In the genomic region with DNA sequence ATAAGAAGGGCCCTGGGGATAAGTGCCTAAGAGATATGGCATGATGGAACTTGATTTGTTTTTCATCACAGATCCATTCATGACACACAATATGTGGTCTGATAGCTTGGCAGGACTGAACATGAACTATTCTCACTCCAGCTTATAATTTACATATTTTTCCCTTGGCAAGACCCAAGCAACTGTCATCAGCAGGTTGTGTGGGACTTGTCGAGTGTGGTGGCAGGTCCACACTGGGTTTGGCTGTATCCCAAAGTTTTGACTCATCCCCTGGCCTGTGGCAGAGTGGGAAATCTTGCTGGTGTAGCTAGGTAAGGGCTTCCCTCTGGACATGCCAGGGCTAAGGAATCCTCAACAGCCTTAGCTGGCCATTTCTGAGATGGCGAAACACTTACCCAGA, we compare ENCODE assay signal across 15 cellular contexts.
DNase-seq lines count a peak whose midpoint lies in the region; ATAC-seq and TF ChIP-seq lines count a peak whose summit lies in the region.
"Had no signal": no experiment of that assay in that cellular context is flagged by ENCODE, and none has a peak within 500 bp of the region (broad histone marks: within the 10 kb centered on the region; RNA-seq: fewer than 3 reads in every experiment).

No MANE protein-coding gene starts in this region.

- H3K27me3 ChIP-seq in upper lobe of right lung, result no peaks in the 10 kb centered on the region
- H3K27me3 ChIP-seq: gastrocnemius medialis, left lung, neutrophil had no signal

- H3K4me1 ChIP-seq in upper lobe of right lung, result no peaks in the 10 kb centered on the region
- H3K4me1 ChIP-seq: gastrocnemius medialis, HAP-1, left lung had no signal

- DNase-seq in EH (ENCODE audit: low read depth), result peak; percentile 44
- DNase-seq in NCI-H2171 treated with DMSO at 0.1 percent for 48 hours (lab: John Stamatoyannopoulos, UW), result peak; percentile 84
- peak; percentile 48 to 72 for DNase-seq in cardiac fibroblast (ENCODE audit: low read depth in 2 of 2)
- DNase-seq in occipital lobe (lab: John Stamatoyannopoulos, UW), result peak; percentile 33
- no peak for DNase-seq in upper lobe of right lung
- DNase-seq in GOT3 (lab: John Stamatoyannopoulos, UW), result no peak
- no peak for DNase-seq in NCI-H774 (lab: John Stamatoyannopoulos, UW)
- no peak for DNase-seq in stimulated activated CD4-positive, alpha-beta T cell treated with anti-CD3 and anti-CD28 coated beads, Interleukin-4, amount 100 ng/mL, for 24 hours
- DNase-seq: activated T-cell treated with anti-CD3 and anti-CD28 coated beads, Interleukin-2, amount 50 U/mL, for 24 hours; gastrocnemius medialis; left lung; NCI-H524 treated with DMSO at 0.1 percent for 48 hours; stimulated activated naive B cell treated with anti-CD40 and anti-IgM and Interleukin-4, amounts not matched to agents 10 μg/mL and 1 μg/mL and 100 μg/mL, for 72 hours had no signal

- H3K36me3 ChIP-seq in upper lobe of right lung, result no peaks in the 10 kb centered on the region
- H3K36me3 ChIP-seq: HAP-1, left lung, neutrophil had no signal

- intact Hi-C loops in upper lobe of right lung (cut with DNase I), result no loop called here

- H3K9me3 ChIP-seq in upper lobe of right lung, result no peaks in the 10 kb centered on the region
- H3K9me3 ChIP-seq: gastrocnemius medialis, HAP-1, left lung, neutrophil had no signal

- H3K27ac ChIP-seq in upper lobe of right lung, result no peak overlapping the region
- H3K27ac ChIP-seq: gastrocnemius medialis, left lung had no signal

- no peak for ATAC-seq in upper lobe of right lung
- ATAC-seq: gastrocnemius medialis, left lung had no signal

- H3K4me3 ChIP-seq in cardiac fibroblast (replicated peaks in 1 of 2; ENCODE audit: low read depth in 2 of 2, low read length in 2 of 2) (no peak overlapping the region), upper lobe of right lung (no peak overlapping the region)
- H3K4me3 ChIP-seq: gastrocnemius medialis, HAP-1, left lung had no signal

- TF ChIP-seq CTCF in cardiac fibroblast (IDR thresholded peaks at IDR 0.05; ENCODE audit: low read depth, low read length) (no peak), upper lobe of right lung (IDR thresholded peaks at IDR 0.05) (no peak)

Comparison
In these comparisons a context has a peak if more than half of its experiments do, and no peak if none do; other contexts are left out.
1. DNase-seq: peak in EH (single experiment), NCI-H2171 treated with DMSO at 0.1 percent for 48 hours (single experiment), cardiac fibroblast (2 of 2) and occipital lobe (single experiment); none in upper lobe of right lung (single experiment), GOT3 (single experiment), NCI-H774 (single experiment) and stimulated activated CD4-positive, alpha-beta T cell treated with anti-CD3 and anti-CD28 coated beads, Interleukin-4, amount 100 ng/mL, for 24 hours (single experiment).